ENCODE assay signal across 21 cellular contexts in the genomic region with DNA sequence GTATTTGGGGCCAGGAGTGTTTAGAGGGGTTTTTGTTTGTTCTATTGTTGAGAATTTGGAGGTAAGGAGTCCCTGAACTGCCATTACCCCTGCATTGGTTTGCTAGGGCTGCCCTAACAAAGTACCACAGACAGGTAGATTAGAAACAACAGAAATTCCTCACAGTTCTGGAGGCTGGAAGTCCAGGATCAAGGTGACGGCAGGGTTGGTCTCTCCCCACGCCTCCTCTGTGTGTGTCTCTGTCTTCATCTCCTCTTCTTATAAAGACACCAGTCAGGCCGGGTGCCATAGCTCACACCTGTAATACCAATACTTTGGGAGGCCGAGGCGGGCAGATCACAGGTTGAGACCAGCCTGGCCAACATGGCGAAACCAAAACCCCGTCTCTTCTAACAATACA.
"Had no signal": no experiment of that assay in that cellular context is flagged by ENCODE, and none has a peak within 500 bp of the region (broad histone marks: within the 10 kb centered on the region; RNA-seq: fewer than 3 reads in every experiment).

No MANE protein-coding gene starts in this region.

- H3K4me3 ChIP-seq: coronary artery, mucosa of descending colon, neural progenitor cell, ovary, skin epidermis, testis, tibial nerve had no signal

- H3K9me3 ChIP-seq: mucosa of descending colon, ovary, testis, tibial nerve had no signal

- H3K4me1 ChIP-seq: neural progenitor cell, testis, tibial nerve had no signal

- H3K27me3 ChIP-seq: neural progenitor cell, ovary, testis, tibial nerve had no signal

- H3K27me3 Mint-ChIP-seq: progenitor cell of endocrine pancreas; stimulated activated naive B cell treated with anti-CD40 and anti-IgM and Interleukin-4, amounts not matched to agents 10 μg/mL and 1 μg/mL and 100 μg/mL, for 72 hours had no signal

- H3K4me1 Mint-ChIP-seq: endodermal cell; neural progenitor cell; stimulated activated naive B cell treated with anti-CD40 and anti-IgM and Interleukin-4, amounts not matched to agents 10 μg/mL and 1 μg/mL and 100 μg/mL, for 72 hours; stimulated activated naive CD8-positive, alpha-beta T cell treated with anti-CD3 and anti-CD28 coated beads, Interleukin-15, amount 100 ng/mL, for 72 hours had no signal

- H3K4me3 Mint-ChIP-seq: endodermal cell; natural killer cell treated with Interleukin-12 subunit alpha and Interleukin-12 subunit beta and Interleukin-15 and Interleukin-18, amount 100 ng/mL, for 72 hours; neural progenitor cell; stimulated activated naive B cell treated with anti-CD40 and anti-IgM and Interleukin-4, amounts not matched to agents 10 μg/mL and 1 μg/mL and 100 μg/mL, for 72 hours; stimulated activated naive CD8-positive, alpha-beta T cell treated with anti-CD3 and anti-CD28 coated beads, Interleukin-15, amount 100 ng/mL, for 72 hours had no signal

- H3K27ac ChIP-seq: coronary artery, neural progenitor cell, ovary, skin epidermis, testis, tibial nerve had no signal

- H3K36me3 Mint-ChIP-seq: natural killer cell treated with Interleukin-12 subunit alpha and Interleukin-12 subunit beta and Interleukin-15 and Interleukin-18, amount 100 ng/mL, for 72 hours; stimulated activated naive B cell treated with anti-CD40 and anti-IgM and Interleukin-4, amounts not matched to agents 10 μg/mL and 1 μg/mL and 100 μg/mL, for 72 hours had no signal

- ATAC-seq: mucosa of descending colon; natural killer cell treated with Interleukin-12 subunit alpha and Interleukin-12 subunit beta and Interleukin-15 and Interleukin-18, amount 100 ng/mL, for 72 hours; sciatic nerve; stimulated activated naive B cell treated with anti-CD40 and anti-IgM and Interleukin-4, amounts not matched to agents 10 μg/mL and 1 μg/mL and 100 μg/mL, for 72 hours; stimulated activated naive CD8-positive, alpha-beta T cell treated with anti-CD3 and anti-CD28 coated beads, Interleukin-15, amount 100 ng/mL, for 72 hours had no signal

- H3K27ac Mint-ChIP-seq: endodermal cell; natural killer cell treated with Interleukin-12 subunit alpha and Interleukin-12 subunit beta and Interleukin-15 and Interleukin-18, amount 100 ng/mL, for 72 hours; neural progenitor cell; progenitor cell of endocrine pancreas; stimulated activated naive B cell treated with anti-CD40 and anti-IgM and Interleukin-4, amounts not matched to agents 10 μg/mL and 1 μg/mL and 100 μg/mL, for 72 hours; stimulated activated naive CD8-positive, alpha-beta T cell treated with anti-CD3 and anti-CD28 coated beads, Interleukin-15, amount 100 ng/mL, for 72 hours had no signal

- H3K9me3 Mint-ChIP-seq: endodermal cell; natural killer cell treated with Interleukin-12 subunit alpha and Interleukin-12 subunit beta and Interleukin-15 and Interleukin-18, amount 100 ng/mL, for 72 hours; neural progenitor cell; stimulated activated naive B cell treated with anti-CD40 and anti-IgM and Interleukin-4, amounts not matched to agents 10 μg/mL and 1 μg/mL and 100 μg/mL, for 72 hours; stimulated activated naive CD8-positive, alpha-beta T cell treated with anti-CD3 and anti-CD28 coated beads, Interleukin-15, amount 100 ng/mL, for 72 hours had no signal

- H3K36me3 ChIP-seq: neural progenitor cell, ovary, tibial nerve had no signal

- DNase-seq: effector CD4-positive, alpha-beta T cell; endodermal cell; erythroblast; islet precursor cell; mammary epithelial cell; mucosa of descending colon; nucleus accumbens; ovary; retina; stimulated activated CD4-positive, alpha-beta T cell treated with anti-CD3 and anti-CD28 coated beads, Interleukin-2, amount 100 ng/mL, for 24 hours; stimulated activated CD4-positive, alpha-beta T cell treated with anti-CD3 and anti-CD28 coated beads, Interleukin-4, amount 100 ng/mL, for 4 hours; stimulated activated naive B cell treated with anti-CD40 and anti-IgM and Interleukin-4, amounts not matched to agents 10 μg/mL and 1 μg/mL and 100 μg/mL, for 72 hours; stimulated activated naive CD8-positive, alpha-beta T cell treated with anti-CD3 and anti-CD28 coated beads, Interleukin-15, amount 100 ng/mL, for 72 hours; testis had no signal
